In genomic region chr10:49061667-49062066, GRCh38 we compare ENCODE assay signal across 27 cellular contexts.
"Had no signal": no experiment of that assay in that cellular context is flagged by ENCODE, and none has a peak within 500 bp of the region (broad histone marks: within the 10 kb centered on the region; RNA-seq: fewer than 3 reads in every experiment).

No MANE protein-coding gene starts in this region.

- H3K27ac ChIP-seq: stomach, suprapubic skin, testis, thoracic aorta, thyroid gland, tibial artery, tibial nerve, transverse colon, upper lobe of left lung, upper lobe of right lung, uterus, vagina had no signal

- ATAC-seq: stimulated activated effector memory CD8-positive, alpha-beta T cell treated with anti-CD3 and anti-CD28 coated beads, Interleukin-12 subunit alpha, Interleukin-12 subunit beta, amount 100 ng/mL, for 72 hours; stimulated activated memory B cell treated with anti-CD40 and anti-IgM and Interleukin-4, amounts not matched to agents 10 μg/mL and 1 μg/mL and 100 μg/mL, for 72 hours; stimulated activated naive B cell treated with anti-CD40 and anti-IgM and Interleukin-4, amounts not matched to agents 10 μg/mL and 1 μg/mL and 100 μg/mL, for 72 hours; stimulated activated naive CD8-positive, alpha-beta T cell treated with anti-CD3 and anti-CD28 coated beads, Interleukin-15, amount 100 ng/mL, for 72 hours; stimulated activated naive CD8-positive, alpha-beta T cell treated with anti-CD3 and anti-CD28 coated beads, Interleukin-15, Interleukin-2, amounts not matched to agents 100 U/mL and 50 U/mL, for 24 hours; upper lobe of right lung had no signal

- DNase-seq: stimulated activated CD4-positive, alpha-beta T cell treated with anti-CD3 and anti-CD28 coated beads, Interleukin-2, amount 100 ng/mL, for 48 hours; stimulated activated CD4-positive, alpha-beta T cell treated with anti-CD3 and anti-CD28 coated beads, Interleukin-4, amount 100 ng/mL, for 1 hour; stimulated activated CD4-positive, alpha-beta T cell treated with anti-CD3 and anti-CD28 coated beads, Interleukin-4, amount 100 ng/mL, for 24 hours; stimulated activated CD4-positive, alpha-beta T cell treated with anti-CD3 and anti-CD28 coated beads, Interleukin-4, amount 100 ng/mL, for 4 hours; stimulated activated CD8-positive, alpha-beta memory T cell treated with anti-CD3 and anti-CD28 coated beads, Interleukin-4, amount 100 ng/mL, for 48 hours; stimulated activated naive B cell treated with anti-CD40 and anti-IgM and Interleukin-4, amounts not matched to agents 10 μg/mL and 1 μg/mL and 100 μg/mL, for 72 hours; stimulated activated naive CD4-positive, alpha-beta T cell; stimulated activated naive CD4-positive, alpha-beta T cell treated with Interleukin-2 at 50 U/mL for 16 hours; stimulated activated naive CD8-positive, alpha-beta T cell treated with anti-CD3 and anti-CD28 coated beads, Interleukin-15, amount 100 ng/mL, for 72 hours; stimulated activated naive CD8-positive, alpha-beta T cell treated with anti-CD3 and anti-CD28 coated beads, Interleukin-15, Interleukin-2, amounts not matched to agents 100 U/mL and 50 U/mL, for 24 hours; stomach; substantia nigra; testis; thyroid gland; tibial artery; transverse colon; trophoblast cell; upper lobe of left lung; upper lobe of right lung; uterus had no signal

- H3K4me1 ChIP-seq: stomach, transverse colon, upper lobe of right lung had no signal

- H3K4me3 ChIP-seq: stomach, suprapubic skin, testis, thoracic aorta, thyroid gland, tibial artery, tibial nerve, transverse colon, upper lobe of left lung, upper lobe of right lung, uterus, vagina had no signal

- H3K27me3 ChIP-seq: stomach, suprapubic skin, testis, thyroid gland, tibial artery, tibial nerve, transverse colon, upper lobe of left lung, upper lobe of right lung, uterus, vagina had no signal

- FAIRE-seq: urothelium cell line had no signal

- H3K36me3 ChIP-seq: transverse colon, upper lobe of right lung, uterus, vagina had no signal

- H3K9me3 ChIP-seq: suprapubic skin, testis, thoracic aorta, thyroid gland, tibial artery had no signal
